11 cellular contexts compared by ENCODE assay signal in the genomic region with DNA sequence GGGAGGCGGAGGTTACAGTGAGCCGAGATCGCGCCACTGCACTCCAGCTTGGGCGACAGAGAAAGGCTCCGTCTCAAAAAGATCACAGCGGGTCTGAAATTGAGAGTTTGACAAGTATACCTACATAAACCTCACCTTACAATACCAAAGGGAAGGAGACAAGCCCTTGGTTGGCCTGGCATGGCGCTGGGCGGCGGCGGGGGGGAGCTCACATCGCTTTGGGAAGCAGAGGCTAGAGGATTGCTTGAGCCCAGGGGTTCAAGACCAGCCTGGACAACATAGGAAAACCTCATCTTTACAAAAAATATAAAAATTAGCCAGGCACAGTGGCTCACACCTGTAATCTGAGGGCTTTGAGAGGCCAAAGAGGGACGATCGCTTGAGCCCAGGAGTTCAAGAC. TPM values are rescaled to one million over a fixed set of nuclear protein-coding genes. Genes with fewer than 3 reads are reported as not detected.
DNase-seq lines count a peak whose midpoint lies in the region; ATAC-seq and TF ChIP-seq lines count a peak whose summit lies in the region.
"Had no signal": no experiment of that assay in that cellular context is flagged by ENCODE, and none has a peak within 500 bp of the region (broad histone marks: within the 10 kb centered on the region; RNA-seq: fewer than 3 reads in every experiment).

No MANE protein-coding gene starts in this region.

- H3F3A ChIP-seq in Loucy (ENCODE audit: low read depth) = no peaks in the 10 kb centered on the region

- H3K27ac ChIP-seq in DND-41 (ENCODE audit: low read length) = no peak overlapping the region

- peaks cover 16% of the 10 kb centered on the region for H3K27me3 Mint-ChIP-seq in brain
- peaks cover 0 to 3% of the 10 kb centered on the region in 2 donors for H3K27me3 Mint-ChIP-seq in natural killer cell treated with Interleukin-12 subunit alpha and Interleukin-12 subunit beta and Interleukin-15 and Interleukin-18, amount 100 ng/mL, for 72 hours

- peak overlapping the region in 2 of 5 experiments; percentile 55 to 94 for H3K27ac Mint-ChIP-seq in brain
- H3K27ac Mint-ChIP-seq in natural killer cell treated with Interleukin-12 subunit alpha and Interleukin-12 subunit beta and Interleukin-15 and Interleukin-18, amount 100 ng/mL, for 72 hours = peak overlapping the region; percentile 82 to 98

- H3K4me3 ChIP-seq in DND-41 (ENCODE audit: low read depth in 1 of 2, low read length in 2 of 2) = peak overlapping the region in 1 of 2 experiments; percentile 97; a peak in 3 of 4 replicates
- peak overlapping the region; percentile 98 for H3K4me3 ChIP-seq in Loucy (ENCODE audit: low read length, poor library complexity, severe bottlenecking)

- H3K36me3 ChIP-seq in DND-41 (ENCODE audit: insufficient read depth, low read length) = peaks cover 7% of the 10 kb centered on the region
- no peaks in the 10 kb centered on the region for H3K36me3 ChIP-seq in Loucy (ENCODE audit: insufficient read depth, low read length)

- peaks cover 40% of the 10 kb centered on the region for H3K4me1 Mint-ChIP-seq in brain
- H3K4me1 Mint-ChIP-seq in natural killer cell treated with Interleukin-12 subunit alpha and Interleukin-12 subunit beta and Interleukin-15 and Interleukin-18, amount 100 ng/mL, for 72 hours (ENCODE audit: low read depth in 2 of 2) = peaks cover 17 to 30% of the 10 kb centered on the region in 2 donors

- H3K4me2 ChIP-seq in DND-41 (ENCODE audit: insufficient read depth, low read length) = peak overlapping the region; percentile 87
- peak overlapping the region; percentile 97 for H3K4me2 ChIP-seq in Loucy (ENCODE audit: low read depth, low read length, poor library complexity, severe bottlenecking)

- H4K20me1 ChIP-seq in DND-41 (ENCODE audit: insufficient read depth, low read length) = peaks cover 27% of the 10 kb centered on the region
- H4K20me1 ChIP-seq in Loucy (ENCODE audit: insufficient read depth, low read length, poor library complexity, severe bottlenecking) = peaks cover 27% of the 10 kb centered on the region

- H2AFZ ChIP-seq in DND-41 (ENCODE audit: low read depth, low read length) (no peak overlapping the region), Loucy (ENCODE audit: low read length) (no peak overlapping the region)

- no peak for ATAC-seq in DND-41 (ENCODE audit: insufficient read depth, low read depth)
- ATAC-seq in natural killer cell treated with Interleukin-12 subunit alpha and Interleukin-12 subunit beta and Interleukin-15 and Interleukin-18, amount 100 ng/mL, for 72 hours = no peak
- ATAC-seq in GM21526 (IDR thresholded peaks at IDR 0.05; ENCODE audit: low FRiP score, unreplicated experiment) = no peak

- H3K9me3 Mint-ChIP-seq in brain = peaks cover 0 to 2% (median 0%) of the 10 kb centered on the region in 5 experiments
- no peaks in the 10 kb centered on the region for H3K9me3 Mint-ChIP-seq in natural killer cell treated with Interleukin-12 subunit alpha and Interleukin-12 subunit beta and Interleukin-15 and Interleukin-18, amount 100 ng/mL, for 72 hours

- TF ChIP-seq CTCF in DND-41 (IDR thresholded peaks at IDR 0.05; ENCODE audit: borderline replicate concordance, extremely low read depth, low read length, poor library complexity, severe bottlenecking) (no peak), Loucy (conservative IDR thresholded peaks at IDR 0.05; ENCODE audit: low read length) (no peak), brain (conservative IDR thresholded peaks at IDR 0.05) (no peak)

- peak overlapping the region; percentile 95 for H3K9ac ChIP-seq in DND-41 (ENCODE audit: low read depth, low read length)
- peak overlapping the region; percentile 99 for H3K9ac ChIP-seq in Loucy (ENCODE audit: low read depth, low read length, poor library complexity, severe bottlenecking)

- H3K79me2 ChIP-seq in DND-41 (ENCODE audit: insufficient read depth, low read length) = peaks cover 47% of the 10 kb centered on the region
- H3K79me2 ChIP-seq in Loucy (ENCODE audit: insufficient read depth, low read length) = peaks cover 51% of the 10 kb centered on the region

- H3K4me1 ChIP-seq in DND-41 (ENCODE audit: insufficient read depth, low read length) (peaks cover 38% of the 10 kb centered on the region), Loucy (ENCODE audit: insufficient read depth, low read length, poor library complexity, severe bottlenecking) (peaks cover 31% of the 10 kb centered on the region)

- H3K36me3 Mint-ChIP-seq in brain = peaks cover 5% of the 10 kb centered on the region
- H3K36me3 Mint-ChIP-seq in natural killer cell treated with Interleukin-12 subunit alpha and Interleukin-12 subunit beta and Interleukin-15 and Interleukin-18, amount 100 ng/mL, for 72 hours = peaks cover 9% of the 10 kb centered on the region

- no peaks in the 10 kb centered on the region for H3K9me2 ChIP-seq in Loucy (replicated peaks; ENCODE audit: low read depth, low read length)

- no peak for DNase-seq in DND-41
- no peak for DNase-seq in natural killer cell treated with Interleukin-12 subunit alpha and Interleukin-12 subunit beta and Interleukin-15 and Interleukin-18, amount 100 ng/mL, for 72 hours (ENCODE audit: low spot score)
- DNase-seq in OCI-M2 (lab: John Stamatoyannopoulos, UW; ENCODE audit: unreplicated experiment) = no peak
- no peak for DNase-seq in pons (ENCODE audit: low spot score)
- no peak for DNase-seq in NCI-H69 (lab: John Stamatoyannopoulos, UW)
- DNase-seq: activated CD4-positive, CD25-positive, alpha-beta regulatory T cell; NCI-H510A treated with DMSO at 0.1 percent for 48 hours had no signal

- peak overlapping the region; percentile 88 to 96 (median 93) for H3K4me3 Mint-ChIP-seq in brain
- H3K4me3 Mint-ChIP-seq in natural killer cell treated with Interleukin-12 subunit alpha and Interleukin-12 subunit beta and Interleukin-15 and Interleukin-18, amount 100 ng/mL, for 72 hours = peak overlapping the region; percentile 98

- no peaks in the 10 kb centered on the region for H3K9me3 ChIP-seq in DND-41 (ENCODE audit: insufficient read depth, low read length, severe bottlenecking)
- H3K9me3 ChIP-seq in Loucy (ENCODE audit: insufficient read depth, low read depth, low read length) = no peaks in the 10 kb centered on the region

- H3K27me3 ChIP-seq in DND-41 (ENCODE audit: insufficient read depth, low read length, poor library complexity) (no peaks in the 10 kb centered on the region), Loucy (ENCODE audit: insufficient read depth, low read length, poor library complexity, severe bottlenecking) (peaks cover 5% of the 10 kb centered on the region)

RNA-seq across cellular contexts. Expression of a gene that starts 1.1 kb away (rescaled TPM):
- 192 TPM for polyA plus RNA-seq in brain (ENCODE audit: insufficient read depth, low read depth, low replicate concordance)
- total RNA-seq in natural killer cell treated with Interleukin-12 subunit alpha and Interleukin-12 subunit beta and Interleukin-15 and Interleukin-18, amount 100 ng/mL, for 72 hours = 10 to 100 TPM; 72.4 to 88.0 TPM

RNA-seq across cellular contexts. Expression of a gene that starts 50.0 kb away (rescaled TPM):
- 47.3 TPM for polyA plus RNA-seq in brain (ENCODE audit: insufficient read depth, low read depth, low replicate concordance)
- 100 to 1,000 TPM; 286 to 366 TPM for total RNA-seq in natural killer cell treated with Interleukin-12 subunit alpha and Interleukin-12 subunit beta and Interleukin-15 and Interleukin-18, amount 100 ng/mL, for 72 hours

RNA-seq across cellular contexts. Expression of a gene that starts 51.9 kb away (rescaled TPM):
- polyA plus RNA-seq in brain (ENCODE audit: insufficient read depth, low read depth, low replicate concordance) = not detected
- total RNA-seq in natural killer cell treated with Interleukin-12 subunit alpha and Interleukin-12 subunit beta and Interleukin-15 and Interleukin-18, amount 100 ng/mL, for 72 hours = not detected
- total RNA-seq: liver had no signal
- polyA plus RNA-seq: liver had no signal
